In genomic region chr3:13273604-13274105, GRCh38 we compare ENCODE assay signal across 22 cellular contexts.
"Had no signal": no experiment of that assay in that cellular context is flagged by ENCODE, and none has a peak within 500 bp of the region (broad histone marks: within the 10 kb centered on the region; RNA-seq: fewer than 3 reads in every experiment).

No MANE protein-coding gene starts in this region.

- H3K9me3 ChIP-seq: neutrophil, pancreas, right lobe of liver had no signal

- H3K27ac Mint-ChIP-seq: activated T-helper 2 cell treated with anti-CD3 and anti-CD28 coated beads, Interferon-gamma antibody, Interleukin-2, Interleukin-4, amounts not matched to agents 10 μg/mL and 5 μg/mL and 100 μg/mL, durations not matched to agents 14 hours and 24 hours and 36 hours; dendritic cell treated with granulocyte-macrophage colony-stimulating factor and Interleukin-4, amounts not matched to agents 40 ng/mL and 50 ng/mL, for 4 days; mesothelial cell of epicardium; naive thymus-derived CD8-positive, alpha-beta T cell had no signal

- H3K36me3 ChIP-seq: ascending aorta, brain microvascular endothelial cell, neutrophil, pancreas, right lobe of liver, thoracic aorta, upper lobe of left lung had no signal

- H3K4me3 Mint-ChIP-seq: activated T-cell treated with anti-CD3 and anti-CD28 coated beads, Interleukin-2, amount 50 U/mL, for 4 hours; dendritic cell treated with granulocyte-macrophage colony-stimulating factor and Interleukin-4, amounts not matched to agents 40 ng/mL and 50 ng/mL, for 4 days; mesothelial cell of epicardium; naive thymus-derived CD8-positive, alpha-beta T cell had no signal

- ATAC-seq: activated T-cell treated with anti-CD3 and anti-CD28 coated beads, Interleukin-2, amount 50 U/mL, for 4 hours; left colon; naive thymus-derived CD8-positive, alpha-beta T cell; pancreas had no signal

- H3K9me3 Mint-ChIP-seq: activated T-cell treated with anti-CD3 and anti-CD28 coated beads, Interleukin-2, amount 50 U/mL, for 4 hours; activated T-helper 2 cell treated with anti-CD3 and anti-CD28 coated beads, Interferon-gamma antibody, Interleukin-2, Interleukin-4, amounts not matched to agents 10 μg/mL and 5 μg/mL and 100 μg/mL, durations not matched to agents 14 hours and 24 hours and 36 hours; dendritic cell treated with granulocyte-macrophage colony-stimulating factor and Interleukin-4, amounts not matched to agents 40 ng/mL and 50 ng/mL, for 4 days had no signal

- DNase-seq: activated CD4-positive, alpha-beta T cell treated with anti-CD3 and anti-CD28 coated beads, Interleukin-2, amount 50 U/mL, for 48 hours; activated CD8-positive, alpha-beta memory T cell treated with anti-CD3 and anti-CD28 coated beads, Interleukin-2, amount 50 U/mL, for 48 hours; activated naive CD4-positive, alpha-beta T cell treated with anti-CD3 and anti-CD28 coated beads, Interleukin-2, amount 50 U/mL, for 16 hours; activated T-cell treated with anti-CD3 and anti-CD28 coated beads, Interleukin-2, amount 50 U/mL, for 4 hours; brain microvascular endothelial cell; effector CD4-positive, alpha-beta T cell; foreskin fibroblast; left colon; right lobe of liver; stimulated activated CD4-positive, alpha-beta T cell treated with anti-CD3 and anti-CD28 coated beads, Interleukin-15, amount 100 ng/mL, for 24 hours; stimulated activated naive CD4-positive, alpha-beta T cell; T-helper 9 cell; upper lobe of left lung had no signal

- H3K27ac ChIP-seq: ascending aorta, brain microvascular endothelial cell, neutrophil, pancreas, right lobe of liver, thoracic aorta, upper lobe of left lung had no signal

- H3K4me1 ChIP-seq: pancreas had no signal

- H3K36me3 Mint-ChIP-seq: mesothelial cell of epicardium had no signal

- H3K27me3 ChIP-seq: ascending aorta, pancreas, right lobe of liver, upper lobe of left lung had no signal

- H3K4me3 ChIP-seq: ascending aorta, lung, pancreas, right lobe of liver, thoracic aorta, upper lobe of left lung had no signal
